In the genomic region with DNA sequence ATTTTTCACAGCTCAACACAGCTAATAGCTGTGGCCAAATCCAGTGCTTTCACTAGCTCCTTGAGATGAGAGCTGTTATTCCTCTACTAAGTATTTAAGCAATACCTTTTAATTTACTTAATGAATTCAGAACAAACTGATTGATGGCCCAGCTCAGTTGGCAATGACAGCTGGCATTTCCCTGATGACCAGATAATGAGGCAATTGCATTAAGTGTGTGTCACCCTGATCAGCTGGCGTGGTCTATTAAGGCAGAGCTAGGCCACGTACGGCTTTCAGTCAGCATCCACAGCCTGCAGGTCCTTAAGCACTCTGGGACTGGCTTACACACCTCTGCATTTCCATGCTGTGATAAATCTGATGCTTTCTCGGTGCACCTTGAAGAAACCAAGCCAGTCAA, we compare ENCODE assay signal across 13 cellular contexts.
"Had no signal": no experiment of that assay in that cellular context is flagged by ENCODE, and none has a peak within 500 bp of the region (broad histone marks: within the 10 kb centered on the region; RNA-seq: fewer than 3 reads in every experiment).

No MANE protein-coding gene starts in this region.

- H3K4me1 ChIP-seq: esophagus squamous epithelium, prostate gland had no signal

- DNase-seq: activated CD4-positive, alpha-beta T cell treated with anti-CD3 and anti-CD28 coated beads, Interleukin-2, amount 50 U/mL, for 48 hours; activated CD4-positive, CD25-positive, alpha-beta regulatory T cell treated with anti-CD3 and anti-CD28 coated beads, Interleukin-2, amount 50 U/mL, for 72 hours; activated effector memory CD4-positive, alpha-beta T cell treated with anti-CD3 and anti-CD28 coated beads, Interleukin-2, amount 50 U/mL, for 16 hours; activated T-cell treated with anti-CD3 and anti-CD28 coated beads, Interleukin-2, amount 50 U/mL, for 4 hours; brain microvascular endothelial cell; cerebellar nuclear complex; esophagus squamous epithelium; foreskin fibroblast; mammary epithelial cell; natural killer cell; stimulated activated naive CD8-positive, alpha-beta T cell treated with anti-CD3 and anti-CD28 coated beads, Interleukin-15, Interleukin-2, amounts not matched to agents 100 U/mL and 50 U/mL, for 24 hours had no signal

- H3K36me3 ChIP-seq: brain microvascular endothelial cell, esophagus squamous epithelium, prostate gland, suprapubic skin had no signal

- H3K9me3 ChIP-seq: esophagus squamous epithelium, prostate gland, suprapubic skin had no signal

- H3K27me3 ChIP-seq: brain microvascular endothelial cell, esophagus squamous epithelium, suprapubic skin had no signal

- H3K4me3 ChIP-seq: esophagus squamous epithelium, prostate gland, suprapubic skin had no signal

- H3K27ac ChIP-seq: brain microvascular endothelial cell, esophagus squamous epithelium, prostate gland, suprapubic skin had no signal
